In genomic region chr9:121216406-121216805, GRCh38 we compare ENCODE assay signal across 1 cellular context.
TF ChIP-seq lines count a peak whose summit lies in the region.

No MANE protein-coding gene starts in this region.

TF ChIP-seq in K562, 482 proteins besides CTCF, POLR2A, EP300 and RAD21:
- no peak for TF ChIP-seq ZHX1 (conservative IDR thresholded peaks at IDR 0.05; ENCODE audit: low read length)
- no peak for TF ChIP-seq CBX3 (IDR thresholded peaks at IDR 0.05; ENCODE audit: borderline replicate concordance in 1 of 2, low read length in 2 of 2)
- no peak for TF ChIP-seq RBM22 (IDR thresholded peaks at IDR 0.05; ENCODE audit: low read depth, low read length, poor library complexity, severe bottlenecking)
- TF ChIP-seq SPI1 (IDR thresholded peaks at IDR 0.05; ENCODE audit: borderline replicate concordance, low read depth, low read length) = 0 out of 2 replicates have a peak, but pooled peaks have one; percentile 29
- no peak for TF ChIP-seq DLX4 (CRISPR knock-in tag; IDR thresholded peaks at IDR 0.05)
- TF ChIP-seq SMARCE1 (IDR thresholded peaks at IDR 0.05) = no peak
- peak; percentile 77 for TF ChIP-seq ZFP36 (IDR thresholded peaks at IDR 0.05; ENCODE audit: low read depth, low read length, partially characterized antibody)
- no peak for TF ChIP-seq GTF2A2 (tag; IDR thresholded peaks at IDR 0.05)
- no peak for TF ChIP-seq RNF219 (CRISPR knock-in tag; IDR thresholded peaks at IDR 0.05)
- TF ChIP-seq BRF1 (IDR thresholded peaks at IDR 0.05; ENCODE audit: borderline replicate concordance, extremely low read depth, insufficient read length) = no peak
